ENCODE assay signal across 17 cellular contexts in the genomic region with DNA sequence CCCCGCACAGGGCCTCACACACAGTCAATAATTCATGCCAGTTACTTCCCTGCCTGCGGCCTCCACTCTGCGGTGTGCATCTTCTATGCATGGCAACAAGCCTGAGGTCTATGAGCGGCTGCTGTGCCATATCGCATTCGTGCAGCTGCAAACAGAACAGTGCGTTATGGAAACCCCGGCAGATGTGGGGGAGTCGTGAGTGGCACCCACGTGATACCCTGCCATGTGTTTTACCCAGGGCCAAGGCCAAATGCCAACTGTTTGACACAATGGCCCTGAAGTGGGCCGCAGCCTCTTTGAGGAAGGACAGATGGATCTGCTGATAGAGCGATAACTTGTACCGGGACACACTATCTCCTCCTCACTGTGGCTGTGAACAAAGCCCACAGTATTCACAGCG. TPM values are rescaled to one million over a fixed set of nuclear protein-coding genes. Genes with fewer than 3 reads are reported as not detected.
A peak's percentile ranks its signal among the peaks of the same experiment; 100 is the strongest.
DNase-seq lines count a peak whose midpoint lies in the region; ATAC-seq and TF ChIP-seq lines count a peak whose summit lies in the region.
"Had no signal": no experiment of that assay in that cellular context is flagged by ENCODE, and none has a peak within 500 bp of the region (broad histone marks: within the 10 kb centered on the region; RNA-seq: fewer than 3 reads in every experiment).

No MANE protein-coding gene starts in this region.

- peak in 1 of 2 donors; percentile 29 for TF ChIP-seq POLR2A in tibial nerve (IDR thresholded peaks at IDR 0.05)

- H3K36me3 ChIP-seq in tibial nerve, result no peaks in the 10 kb centered on the region
- H3K36me3 ChIP-seq: neutrophil had no signal

- peak overlapping the region; percentile 50 for H3K4me3 Mint-ChIP-seq in activated B cell treated with CpG ODN at 0.5 μM for 24 hours
- peak overlapping the region; percentile 29 for H3K4me3 Mint-ChIP-seq in memory B cell
- H3K4me3 Mint-ChIP-seq: activated CD4-positive, alpha-beta T cell treated with anti-CD3 and anti-CD28 coated beads for 36 hours; immature natural killer cell had no signal

- DNase-seq in activated CD4-positive, CD25-positive, alpha-beta regulatory T cell treated with anti-CD3 and anti-CD28 coated beads, Interleukin-2, amount 50 U/mL, for 72 hours, result no peak
- DNase-seq in activated B cell treated with CpG ODN at 0.5 μM for 24 hours (no peak), memory B cell (ENCODE audit: low spot score in 2 of 2) (no peak), tibial nerve (ENCODE audit: low spot score in 2 of 2) (peak in 1 of 2 donors; percentile 33), ACHN (no peak)
- DNase-seq: 8988T; activated CD4-positive, alpha-beta T cell treated with anti-CD3 and anti-CD28 coated beads for 36 hours; central memory CD4-positive, alpha-beta T cell; immature natural killer cell; MM.1S; NCI-H446 treated with DMSO at 0.1 percent for 48 hours; stimulated activated naive CD4-positive, alpha-beta T cell had no signal

- in situ Hi-C loops in ACHN (cut with HindIII; ENCODE audit: low pct_ligation_motif_present, low pct_unique_long_range_greater_than_20kb, low sequenced_read_pairs), result no loop called here

- TF ChIP-seq CTCF in activated B cell treated with CpG ODN at 0.5 μM for 24 hours (IDR thresholded peaks at IDR 0.05) (no peak), tibial nerve (IDR thresholded peaks at IDR 0.05) (peak in 1 of 5 experiments; percentile 10)

- H3K9me3 ChIP-seq in tibial nerve, result no peaks in the 10 kb centered on the region
- H3K9me3 ChIP-seq: neutrophil had no signal

- ATAC-seq in activated CD4-positive, CD25-positive, alpha-beta regulatory T cell treated with anti-CD3 and anti-CD28 coated beads, Interleukin-2, amount 50 U/mL, for 24 hours, result peak; percentile 24 to 47
- ATAC-seq in activated B cell treated with CpG ODN at 0.5 μM for 24 hours (ENCODE audit: low read depth) (peak; percentile 66), memory B cell (ENCODE audit: low read depth) (peak; percentile 80), GM19395 (IDR thresholded peaks at IDR 0.05; ENCODE audit: unreplicated experiment) (no peak), GM21515 (IDR thresholded peaks at IDR 0.05; ENCODE audit: unreplicated experiment) (no peak)
- ATAC-seq: activated CD4-positive, alpha-beta T cell treated with anti-CD3 and anti-CD28 coated beads for 36 hours had no signal

- peak overlapping the region; percentile 40 to 91 (median 66) for H3K27ac ChIP-seq in tibial nerve
- H3K27ac ChIP-seq: neutrophil, SK-N-MC had no signal

- H3K9me3 Mint-ChIP-seq in activated B cell treated with CpG ODN at 0.5 μM for 24 hours (no peaks in the 10 kb centered on the region), memory B cell (no peaks in the 10 kb centered on the region)
- H3K9me3 Mint-ChIP-seq: immature natural killer cell had no signal

- H3K4me1 Mint-ChIP-seq in activated B cell treated with CpG ODN at 0.5 μM for 24 hours (peaks cover 66% of the 10 kb centered on the region), memory B cell (peaks cover 39% of the 10 kb centered on the region)
- H3K4me1 Mint-ChIP-seq: activated CD4-positive, alpha-beta T cell treated with anti-CD3 and anti-CD28 coated beads for 36 hours; immature natural killer cell had no signal

- WGBS in tibial nerve, 2 donors, result 38 to 41% methylated on average over 6 to 14 of the region's 14 CpGs

- H3K27me3 Mint-ChIP-seq in activated B cell treated with CpG ODN at 0.5 μM for 24 hours, result no peaks in the 10 kb centered on the region
- H3K27me3 Mint-ChIP-seq in memory B cell, result no peaks in the 10 kb centered on the region

- H3K27me3 ChIP-seq in tibial nerve, result no peaks in the 10 kb centered on the region

- peak overlapping the region; percentile 76 for H3K27ac Mint-ChIP-seq in activated B cell treated with CpG ODN at 0.5 μM for 24 hours
- peak overlapping the region; percentile 60 for H3K27ac Mint-ChIP-seq in memory B cell
- H3K27ac Mint-ChIP-seq: activated CD4-positive, alpha-beta T cell treated with anti-CD3 and anti-CD28 coated beads for 36 hours; immature natural killer cell had no signal

- CTCF ChIA-PET in activated B cell treated with CpG ODN at 0.5 μM for 24 hours (lab: Charles Lee), result interaction anchor here (1.2 to 1.4 kb wide), 2 partner anchors 88 to 250 kb away, joined by 3 read pairs; no protein-coding TSS in a partner anchor

- peaks cover 8% of the 10 kb centered on the region for H3K36me3 Mint-ChIP-seq in activated B cell treated with CpG ODN at 0.5 μM for 24 hours (ENCODE audit: low read depth)
- peaks cover 11% of the 10 kb centered on the region for H3K36me3 Mint-ChIP-seq in memory B cell
- H3K36me3 Mint-ChIP-seq: immature natural killer cell had no signal

- H3K4me3 ChIP-seq in tibial nerve, result no peak overlapping the region
- H3K4me3 ChIP-seq: SK-N-MC had no signal

- H3K4me1 ChIP-seq in tibial nerve, result peaks cover 6 to 71% (median 51%) of the 10 kb centered on the region in 4 donors

- intact Hi-C loops in activated B cell treated with CpG ODN at 0.5 μM for 24 hours (cut with micrococcal nuclease), result no loop called here

- peak in 1 of 2 donors; percentile 86 for TF ChIP-seq EP300 in tibial nerve (IDR thresholded peaks at IDR 0.05)

- POLR2A ChIA-PET in activated B cell treated with CpG ODN at 0.5 μM for 24 hours (lab: Charles Lee), result interaction anchor here (1.0 to 1.4 kb wide), 2 partner anchors 15 to 33 kb away, joined by 4 to 5 read pairs; no protein-coding TSS in a partner anchor

RNA-seq across cellular contexts. Expression of gene TNS3, which starts 13.3 kb away (rescaled TPM):
- total RNA-seq in activated B cell treated with CpG ODN at 0.5 μM for 24 hours, result 29.4 and 30.3 TPM in 2 replicates
- total RNA-seq in tibial nerve, result 100 to 1,000 TPM; 118 to 142 (median 133) TPM

Comparison
In these comparisons a context has a peak if more than half of its experiments do, and no peak if none do; other contexts are left out.
1. ATAC-seq: peak in activated CD4-positive, CD25-positive, alpha-beta regulatory T cell treated with anti-CD3 and anti-CD28 coated beads, Interleukin-2, amount 50 U/mL, for 24 hours (2 of 2), activated B cell treated with CpG ODN at 0.5 μM for 24 hours (single experiment) and memory B cell (single experiment); none in GM19395 (single experiment) and GM21515 (single experiment).